33 cellular contexts compared by ENCODE assay signal in genomic region chr12:24769682-24770081, GRCh38.
DNase-seq lines count a peak whose midpoint lies in the region; ATAC-seq and TF ChIP-seq lines count a peak whose summit lies in the region.
"Had no signal": no experiment of that assay in that cellular context is flagged by ENCODE, and none has a peak within 500 bp of the region (broad histone marks: within the 10 kb centered on the region; RNA-seq: fewer than 3 reads in every experiment).

No MANE protein-coding gene starts in this region.

- H3K27ac ChIP-seq in left lung (no peak overlapping the region), smooth muscle cell (ENCODE audit: low read depth) (no peak overlapping the region), MM.1S (ENCODE audit: low read length) (no peak overlapping the region)
- H3K27ac ChIP-seq: 22Rv1; A549; BLaER1; BLaER1 treated with 17β-estradiol and CSF1 and Interleukin-3, amounts not matched to agents 10 nM and 100 nM; C4-2B had no signal

- peak overlapping the region; percentile 33 for H3K27ac Mint-ChIP-seq in central memory CD8-positive, alpha-beta T cell (ENCODE audit: low read depth)
- H3K27ac Mint-ChIP-seq: B cell; CD14-positive monocyte; CD4-positive, alpha-beta memory T cell; CD4-positive, alpha-beta T cell; CD4-positive, CD25-positive, alpha-beta regulatory T cell; CD8-positive, alpha-beta memory T cell; CD8-positive, alpha-beta T cell had no signal

- peaks cover 0 to 13% of the 10 kb centered on the region in 2 donors for H3K9me3 ChIP-seq in left lung
- H3K9me3 ChIP-seq in smooth muscle cell (replicated peaks; ENCODE audit: low read depth): no peaks in the 10 kb centered on the region
- H3K9me3 ChIP-seq in MM.1S (replicated peaks; ENCODE audit: insufficient read depth, low read length): no peaks in the 10 kb centered on the region
- H3K9me3 ChIP-seq: A549, BE2C had no signal

- H2AFZ ChIP-seq in smooth muscle cell (ENCODE audit: low read depth): no peak overlapping the region
- no peak overlapping the region for H2AFZ ChIP-seq in MM.1S (ENCODE audit: low read length)

- no peak for ATAC-seq in central memory CD8-positive, alpha-beta T cell (replicated peaks; ENCODE audit: extremely low read depth, poor library complexity, severe bottlenecking)
- peak; percentile 56 for ATAC-seq in left lung
- no peak for ATAC-seq in HG03565 (IDR thresholded peaks at IDR 0.05; ENCODE audit: unreplicated experiment)
- ATAC-seq: A549; CD8-positive, alpha-beta T cell had no signal

- no peaks in the 10 kb centered on the region for H3K36me3 Mint-ChIP-seq in central memory CD8-positive, alpha-beta T cell (ENCODE audit: insufficient read depth)
- H3K36me3 Mint-ChIP-seq: CD14-positive monocyte; CD4-positive, alpha-beta memory T cell; CD4-positive, CD25-positive, alpha-beta regulatory T cell; CD8-positive, alpha-beta memory T cell; CD8-positive, alpha-beta T cell had no signal

- 99% methylated on average over 3 of the region's 3 CpGs for WGBS in smooth muscle cell (ENCODE audit: low lambda C conversion rate)

- H3K9me2 ChIP-seq in MM.1S (replicated peaks; ENCODE audit: insufficient read depth, low read length): no peaks in the 10 kb centered on the region

- H4K20me1 ChIP-seq in smooth muscle cell (ENCODE audit: low read depth): no peaks in the 10 kb centered on the region
- no peaks in the 10 kb centered on the region for H4K20me1 ChIP-seq in MM.1S (ENCODE audit: insufficient read depth, low read length)
- H4K20me1 ChIP-seq: BLaER1; BLaER1 treated with 17β-estradiol and CSF1 and Interleukin-3, amounts not matched to agents 10 nM and 100 nM had no signal

- no peak for DNase-seq in central memory CD8-positive, alpha-beta T cell (ENCODE audit: low spot score in 2 of 2)
- DNase-seq in left lung (no peak), smooth muscle cell (lab: John Stamatoyannopoulos, UW; ENCODE audit: unreplicated experiment) (no peak), MM.1S (no peak), HCEC 1CT (no peak)
- DNase-seq: 8988T; ACHN; AML-193; BE2C; C1 segment of cervical spinal cord; Caco-2; Calu3; CD4-positive, alpha-beta memory T cell; CD4-positive, alpha-beta T cell; CD4-positive, CD25-positive, alpha-beta regulatory T cell; CD8-positive, alpha-beta memory T cell; CD8-positive, alpha-beta T cell; COR-L47; DMS 273 treated with DMSO at 0.1 percent for 48 hours; DMS153; DMS53; DMS79; DMS79 treated with DMSO at 0.1 percent for 48 hours; DND-41; EL had no signal

- TF ChIP-seq CTCF in left lung (IDR thresholded peaks at IDR 0.05) (no peak), smooth muscle cell (IDR thresholded peaks at IDR 0.05; ENCODE audit: borderline replicate concordance, insufficient read depth, poor library complexity, severe bottlenecking) (no peak), MM.1S (IDR thresholded peaks at IDR 0.05; ENCODE audit: low read length) (no peak)

- H3K27me3 ChIP-seq in left lung: no peaks in the 10 kb centered on the region
- H3K27me3 ChIP-seq in smooth muscle cell (ENCODE audit: low read depth): no peaks in the 10 kb centered on the region
- H3K27me3 ChIP-seq in MM.1S (replicated peaks; ENCODE audit: insufficient read depth, low read length): no peaks in the 10 kb centered on the region
- H3K27me3 ChIP-seq: BE2C; BLaER1; BLaER1 treated with 17β-estradiol and CSF1 and Interleukin-3, amounts not matched to agents 10 nM and 100 nM had no signal

- no peaks in the 10 kb centered on the region for H3K4me1 Mint-ChIP-seq in central memory CD8-positive, alpha-beta T cell
- H3K4me1 Mint-ChIP-seq: B cell; CD14-positive monocyte; CD4-positive, alpha-beta memory T cell; CD4-positive, CD25-positive, alpha-beta regulatory T cell; CD8-positive, alpha-beta memory T cell had no signal

- intact Hi-C loops in left lung (cut with DNase I): no loop called here

- no peaks in the 10 kb centered on the region for H3K4me1 ChIP-seq in left lung
- no peaks in the 10 kb centered on the region for H3K4me1 ChIP-seq in smooth muscle cell (ENCODE audit: low read depth)
- H3K4me1 ChIP-seq in MM.1S (ENCODE audit: low read length): no peaks in the 10 kb centered on the region
- H3K4me1 ChIP-seq: A549; BLaER1; BLaER1 treated with 17β-estradiol and CSF1 and Interleukin-3, amounts not matched to agents 10 nM and 100 nM had no signal

- no peak overlapping the region for H3K4me3 Mint-ChIP-seq in central memory CD8-positive, alpha-beta T cell
- H3K4me3 Mint-ChIP-seq: B cell; CD14-positive monocyte; CD4-positive, alpha-beta memory T cell; CD4-positive, alpha-beta T cell; CD4-positive, CD25-positive, alpha-beta regulatory T cell; CD8-positive, alpha-beta memory T cell; CD8-positive, alpha-beta T cell had no signal

- H3F3A ChIP-seq in smooth muscle cell (ENCODE audit: low read depth) (peaks cover 4% of the 10 kb centered on the region), MM.1S (ENCODE audit: insufficient read depth, low read length) (no peaks in the 10 kb centered on the region)

- H3K9me3 Mint-ChIP-seq in central memory CD8-positive, alpha-beta T cell: no peaks in the 10 kb centered on the region
- H3K9me3 Mint-ChIP-seq: CD4-positive, alpha-beta memory T cell; CD4-positive, alpha-beta T cell; CD8-positive, alpha-beta memory T cell had no signal

- H3K79me2 ChIP-seq in smooth muscle cell (ENCODE audit: low read depth): no peaks in the 10 kb centered on the region
- H3K79me2 ChIP-seq in MM.1S (ENCODE audit: low read length): no peaks in the 10 kb centered on the region

- H3K4me3 ChIP-seq in left lung (no peak overlapping the region), smooth muscle cell (no peak overlapping the region), MM.1S (ENCODE audit: low read length) (no peak overlapping the region)
- H3K4me3 ChIP-seq: A549; BLaER1; BLaER1 treated with 17β-estradiol and CSF1 and Interleukin-3, amounts not matched to agents 10 nM and 100 nM had no signal

- H3K4me2 ChIP-seq in smooth muscle cell: peak overlapping the region; percentile 28
- no peak overlapping the region for H3K4me2 ChIP-seq in MM.1S (ENCODE audit: low read depth, low read length)
- H3K4me2 ChIP-seq: A549; BLaER1; BLaER1 treated with 17β-estradiol and CSF1 and Interleukin-3, amounts not matched to agents 10 nM and 100 nM had no signal

- H3K9ac ChIP-seq in smooth muscle cell (ENCODE audit: low read depth): no peak overlapping the region
- H3K9ac ChIP-seq in MM.1S (ENCODE audit: low read length): no peak overlapping the region
- H3K9ac ChIP-seq: BLaER1; BLaER1 treated with 17β-estradiol and CSF1 and Interleukin-3, amounts not matched to agents 10 nM and 100 nM had no signal

- H3K36me3 ChIP-seq in left lung (no peaks in the 10 kb centered on the region), smooth muscle cell (ENCODE audit: low read depth) (no peaks in the 10 kb centered on the region), MM.1S (replicated peaks; ENCODE audit: insufficient read depth, low read length) (no peaks in the 10 kb centered on the region)
- H3K36me3 ChIP-seq: BE2C; BLaER1; BLaER1 treated with 17β-estradiol and CSF1 and Interleukin-3, amounts not matched to agents 10 nM and 100 nM had no signal

- H3K27me3 Mint-ChIP-seq in central memory CD8-positive, alpha-beta T cell: no peaks in the 10 kb centered on the region
- H3K27me3 Mint-ChIP-seq: B cell; CD4-positive, alpha-beta T cell had no signal
